Comparison of ENCODE assay signal across 8 cellular contexts in genomic region chr11:33774356-33775063, GRCh38. TPM values are rescaled to one million over a fixed set of nuclear protein-coding genes. Genes with fewer than 3 reads are reported as not detected.
A peak's percentile ranks its signal among the peaks of the same experiment; 100 is the strongest.
DNase-seq lines count a peak whose midpoint lies in the region; ATAC-seq and TF ChIP-seq lines count a peak whose summit lies in the region.

Gene FBXO3, minus strand, starts transcription at chr11:33774520. Its CDS starts 23 bp downstream, at chr11:33774497.

- H3K9ac ChIP-seq in HUES48 (ENCODE audit: low read depth, low read length) (peak within 1 kb of the TSS; percentile 35), endodermal cell (ENCODE audit: extremely low read depth, low read length, poor library complexity, severe bottlenecking) (peak within 1 kb of the TSS; percentile 69), mesendoderm (ENCODE audit: low read length) (peak within 1 kb of the TSS; percentile 74)

- H2BK15ac ChIP-seq in mesendoderm (replicated peaks; ENCODE audit: low read depth), result no peak within 1 kb of the TSS

- H3K27me3 ChIP-seq in HUES48 (ENCODE audit: control insufficient read depth, insufficient read depth, low read length) (peaks cover 28% of the 10 kb centered on the region), endodermal cell (ENCODE audit: control insufficient read depth, insufficient read depth, low read length, poor library complexity, severe bottlenecking) (peaks cover 35% of the 10 kb centered on the region), mesendoderm (ENCODE audit: insufficient read depth, low read length, poor library complexity) (no peaks in the 10 kb centered on the region)

- H2BK120ac ChIP-seq in mesendoderm (ENCODE audit: low read depth, low read length), result no peak within 1 kb of the TSS

- no peaks in the 10 kb centered on the region for H3K9me3 Mint-ChIP-seq in endodermal cell

- H2AK5ac ChIP-seq in mesendoderm (ENCODE audit: low read length), result no peak within 1 kb of the TSS

- H3K27ac Mint-ChIP-seq in endodermal cell, result peak within 1 kb of the TSS; percentile 91

- WGBS in endodermal cell (ENCODE audit: insufficient coverage in 1 of 2, insufficient read length in 1 of 2), 2 experiments, result 0 to 1% methylated on average over 24 to 49 of the region's 49 CpGs
- no CpG with 5 or more reads among the region's 49 CpGs for WGBS in mesendoderm (ENCODE audit: extremely low coverage, insufficient coverage, low lambda C conversion rate)

- peaks cover 24% of the 10 kb centered on the region for H3K4me1 Mint-ChIP-seq in endodermal cell

- H3K23ac ChIP-seq in mesendoderm (ENCODE audit: low read length), result no peak within 1 kb of the TSS

- H3K4me2 ChIP-seq in mesendoderm (ENCODE audit: low read length), result peak within 1 kb of the TSS; percentile 82

- peak within 1 kb of the TSS; percentile 84 for H3K4me3 Mint-ChIP-seq in endodermal cell

- peaks cover 20% of the 10 kb centered on the region for H3K4me1 ChIP-seq in HUES48 (ENCODE audit: control insufficient read depth, insufficient read depth, low read length)
- peaks cover 5% of the 10 kb centered on the region for H3K4me1 ChIP-seq in endodermal cell (ENCODE audit: control insufficient read depth, insufficient read depth, low read length)
- peaks cover 14% of the 10 kb centered on the region for H3K4me1 ChIP-seq in mesendoderm (ENCODE audit: control insufficient read depth, low read depth, low read length)

- peak within 1 kb of the TSS; percentile 73 for H3K18ac ChIP-seq in mesendoderm (ENCODE audit: low read length)

- no peaks in the 10 kb centered on the region for H3K36me3 Mint-ChIP-seq in endodermal cell (ENCODE audit: low read depth)

- H3K36me3 ChIP-seq in HUES48 (ENCODE audit: control insufficient read depth, insufficient read depth, low read length), result no peaks in the 10 kb centered on the region
- H3K36me3 ChIP-seq in endodermal cell (ENCODE audit: control insufficient read depth, insufficient read depth, low read length), result no peaks in the 10 kb centered on the region
- no peaks in the 10 kb centered on the region for H3K36me3 ChIP-seq in mesendoderm (ENCODE audit: control insufficient read depth, insufficient read depth, low read length)

- no peak within 1 kb of the TSS for H2BK5ac ChIP-seq in mesendoderm (ENCODE audit: low read length)

- peak; percentile 86 for DNase-seq in COLO668 (lab: John Stamatoyannopoulos, UW; ENCODE audit: unreplicated experiment)
- DNase-seq in NOMO-1 treated with dmso at 0.1 percent for 144 hours (lab: John Stamatoyannopoulos, UW; ENCODE audit: unreplicated experiment), result peak; percentile 62
- peak; percentile 71 for DNase-seq in activated CD8-positive, alpha-beta memory T cell treated with anti-CD3 and anti-CD28 coated beads, Interleukin-2, amount 50 U/mL, for 1 hour (ENCODE audit: extremely low read depth)
- peak; percentile 97 for DNase-seq in endodermal cell
- peak; percentile 93 for DNase-seq in mesendoderm
- DNase-seq in stimulated activated CD8-positive, alpha-beta memory T cell treated with anti-CD3 and anti-CD28 coated beads, Interleukin-15, amount 100 ng/mL, for 1 hour (ENCODE audit: low read depth), result peak; percentile 66

- H3K4ac ChIP-seq in mesendoderm (ENCODE audit: low read depth, low read length), result peak within 1 kb of the TSS; percentile 17

- H4K8ac ChIP-seq in mesendoderm (ENCODE audit: low read depth, low read length), result no peak within 1 kb of the TSS

- H3K27me3 Mint-ChIP-seq in endodermal cell (ENCODE audit: insufficient read depth), result peaks cover 37% of the 10 kb centered on the region

- peak within 1 kb of the TSS; percentile 92 for H3K56ac ChIP-seq in mesendoderm (ENCODE audit: low read length)

- H3K9me3 ChIP-seq in HUES48 (ENCODE audit: control insufficient read depth, insufficient read depth, low read length) (no peaks in the 10 kb centered on the region), endodermal cell (ENCODE audit: control insufficient read depth, low read length) (no peaks in the 10 kb centered on the region)

- no peak for TF ChIP-seq CTCF in endodermal cell (conservative IDR thresholded peaks at IDR 0.05)

- H3K79me1 ChIP-seq in mesendoderm (ENCODE audit: low read length), result no peaks in the 10 kb centered on the region

- peak; percentile 57 for ATAC-seq in GM21390 (IDR thresholded peaks at IDR 0.05; ENCODE audit: unreplicated experiment)

- H3K27ac ChIP-seq in HUES48 (ENCODE audit: low read depth, low read length) (peak within 1 kb of the TSS; percentile 33), endodermal cell (ENCODE audit: low read depth, low read length) (no peak within 1 kb of the TSS), mesendoderm (ENCODE audit: low read depth, low read length) (no peak within 1 kb of the TSS)

- no peaks in the 10 kb centered on the region for H3K79me2 ChIP-seq in mesendoderm (ENCODE audit: control insufficient read depth, insufficient read depth, low read length)

- H3K4me3 ChIP-seq in HUES48 (ENCODE audit: low read depth, low read length) (peak within 1 kb of the TSS; percentile 84), endodermal cell (ENCODE audit: low read length) (peak within 1 kb of the TSS; percentile 93), mesendoderm (ENCODE audit: low read length) (peak within 1 kb of the TSS; percentile 85)

- H4K5ac ChIP-seq in mesendoderm (ENCODE audit: low read length), result no peak within 1 kb of the TSS

RNA-seq across cellular contexts. Expression of gene FBXO3, which starts in this region (rescaled TPM):
- total RNA-seq in endodermal cell, result 10 to 100 TPM; 12.8 to 15.0 TPM
- 30.7 TPM for polyA plus RNA-seq in endodermal cell (2013, experiment 1 of 2)
- 28.3 TPM for polyA plus RNA-seq in endodermal cell (2013, experiment 2 of 2)
- polyA plus RNA-seq in mesendoderm (2013, experiment 1 of 2), result 11.3 TPM
- 14.0 TPM for polyA plus RNA-seq in mesendoderm (2013, experiment 2 of 2)
